In genomic region chr6:104003803-104004516, GRCh38 we compare ENCODE assay signal across 2 cellular contexts.
TF ChIP-seq lines count a peak whose summit lies in the region.

No MANE protein-coding gene starts in this region.

TF ChIP-seq in GM23338, 12 proteins besides CTCF, POLR2A, EP300 and RAD21:
- no peak for TF ChIP-seq POLR2AphosphoS5 (IDR thresholded peaks at IDR 0.05; ENCODE audit: low read depth)
- TF ChIP-seq ETS1 (IDR thresholded peaks at IDR 0.05): no peak
- TF ChIP-seq ZNF462 (CRISPR knock-in tag; IDR thresholded peaks at IDR 0.05): no peak
- TF ChIP-seq CREB1 (CRISPR knock-in tag; IDR thresholded peaks at IDR 0.05; ENCODE audit: low read depth): no peak

TF ChIP-seq in K562, 482 proteins besides CTCF, POLR2A, EP300 and RAD21:
- TF ChIP-seq ZNF311 (CRISPR knock-in tag; IDR thresholded peaks at IDR 0.05) (no peak), MAFG (tag; conservative IDR thresholded peaks at IDR 0.05) (0 out of 2 replicates have a peak, but pooled peaks have one; percentile 28), MAFK (IDR thresholded peaks at IDR 0.05; ENCODE audit: low read length) (peak; percentile 35; the same call in 1 of the 2 replicates), ZNF316 (IDR thresholded peaks at IDR 0.05) (peak; percentile 56; the same call in 1 of the 2 replicates), MYBL2 (IDR thresholded peaks at IDR 0.05; ENCODE audit: low read depth) (no peak), MYBL2 (CRISPR knock-in tag; IDR thresholded peaks at IDR 0.05; ENCODE audit: borderline replicate concordance) (no peak), SMAD2 (IDR thresholded peaks at IDR 0.05; ENCODE audit: low read depth, low read length) (no peak)
TF ChIP-seq in K562: peak in this region for 3.
